Comparison of ENCODE assay signal across 20 cellular contexts in the genomic region with DNA sequence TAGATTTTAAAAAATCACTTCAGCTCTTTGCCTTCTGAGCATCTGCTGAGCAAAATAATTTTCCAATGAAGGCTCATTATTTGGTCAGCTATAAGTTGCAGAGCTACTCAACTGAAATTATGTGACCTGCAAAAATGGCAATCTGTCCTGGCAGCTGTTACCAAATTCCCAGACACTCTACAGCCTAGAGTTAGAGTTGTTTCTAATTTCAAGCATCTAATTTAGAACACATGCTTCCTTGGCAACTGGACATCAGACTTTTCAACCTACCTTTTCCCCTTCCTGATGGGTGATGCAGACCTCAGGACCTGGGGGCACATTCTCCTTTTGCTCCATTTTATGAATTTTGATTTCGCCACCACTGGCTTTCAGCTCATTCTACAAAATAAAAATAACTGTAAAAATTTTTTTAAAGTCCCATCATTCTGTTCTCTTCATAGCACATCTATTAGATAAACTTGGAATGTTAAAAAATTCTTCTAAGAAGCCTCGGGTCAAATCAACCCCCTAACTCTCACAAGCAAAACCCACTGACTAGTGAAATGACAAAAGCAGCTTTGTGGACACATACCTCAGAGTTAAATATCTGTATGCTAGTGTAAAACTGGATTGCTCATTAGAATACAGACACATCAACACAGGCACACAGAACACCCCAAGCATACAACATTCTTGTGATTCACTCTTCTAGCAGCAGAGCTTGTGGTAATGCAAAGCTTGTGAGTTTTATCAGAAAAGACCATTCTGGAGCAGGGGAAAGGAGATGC. TPM values are rescaled to one million over a fixed set of nuclear protein-coding genes. Genes with fewer than 3 reads are reported as not detected.
DNase-seq lines count a peak whose midpoint lies in the region; ATAC-seq and TF ChIP-seq lines count a peak whose summit lies in the region.
"Had no signal": no experiment of that assay in that cellular context is flagged by ENCODE, and none has a peak within 500 bp of the region (broad histone marks: within the 10 kb centered on the region; RNA-seq: fewer than 3 reads in every experiment).

No MANE protein-coding gene starts in this region.

- BruUV-seq in HCT116 (replicated peaks; lab: Mats Ljungman, UMichigan), result no TSS peak

- peaks cover 2% of the 10 kb centered on the region for H3K4me1 Mint-ChIP-seq in activated naive CD4-positive, alpha-beta T cell treated with anti-CD3 and anti-CD28 coated beads, Interleukin-2, amount 10 ng/mL, durations not matched to agents 7 days and 5 days
- H3K4me1 Mint-ChIP-seq: immature natural killer cell, naive B cell had no signal

- POLR2A ChIA-PET in HCT116 (lab: Charles Lee), result no interaction called here

- TF ChIP-seq CTCF in HCT116 (IDR thresholded peaks at IDR 0.05 in 2 of 3, conservative IDR thresholded peaks at IDR 0.05 in 1 of 3; ENCODE audit: borderline replicate concordance in 1 of 3, insufficient read depth in 1 of 3, low read depth in 2 of 3, low read length in 2 of 3), result no peak
- no peak for TF ChIP-seq CTCF in suprapubic skin (IDR thresholded peaks at IDR 0.05)

- H3K36me3 ChIP-seq in HCT116 (ENCODE audit: control insufficient read depth in 1 of 2, insufficient read depth in 2 of 2, low read length in 2 of 2), result peaks cover 6 to 18% of the 10 kb centered on the region in 2 experiments; a peak in 3 of 4 replicates
- peaks cover 57% of the 10 kb centered on the region for H3K36me3 ChIP-seq in suprapubic skin

- peaks cover 13% of the 10 kb centered on the region for H3K36me3 Mint-ChIP-seq in activated naive CD4-positive, alpha-beta T cell treated with anti-CD3 and anti-CD28 coated beads, Interleukin-2, amount 10 ng/mL, durations not matched to agents 7 days and 5 days

- no peaks in the 10 kb centered on the region for H3K9me3 ChIP-seq in HCT116 (ENCODE audit: control insufficient read depth in 1 of 2, insufficient read depth in 1 of 2, low read depth in 1 of 2, low read length in 2 of 2)
- no peaks in the 10 kb centered on the region for H3K9me3 ChIP-seq in suprapubic skin
- H3K9me3 ChIP-seq in right cardiac atrium (ENCODE audit: control insufficient read depth, low read length), result no peaks in the 10 kb centered on the region
- H3K9me3 ChIP-seq: esophagus squamous epithelium, spleen, thoracic aorta had no signal

- H4K20me1 ChIP-seq in HCT116 (ENCODE audit: insufficient read depth), result no peaks in the 10 kb centered on the region

- H3K27ac Mint-ChIP-seq in activated naive CD4-positive, alpha-beta T cell treated with anti-CD3 and anti-CD28 coated beads, Interleukin-2, amount 10 ng/mL, durations not matched to agents 7 days and 5 days, result no peak overlapping the region
- H3K27ac Mint-ChIP-seq: immature natural killer cell, naive B cell had no signal

- H3K4me3 ChIP-seq in HCT116 (replicated peaks in 1 of 2; ENCODE audit: low read depth in 1 of 2, low read length in 2 of 2) (no peak overlapping the region), suprapubic skin (no peak overlapping the region), right cardiac atrium (ENCODE audit: low read length) (no peak overlapping the region)
- H3K4me3 ChIP-seq: esophagus squamous epithelium, spleen, thoracic aorta had no signal

- no peak for TF ChIP-seq RAD21 in HCT116 (IDR thresholded peaks at IDR 0.05; ENCODE audit: low read depth)

- no peaks in the 10 kb centered on the region for H3K27me3 Mint-ChIP-seq in activated naive CD4-positive, alpha-beta T cell treated with anti-CD3 and anti-CD28 coated beads, Interleukin-2, amount 10 ng/mL, durations not matched to agents 7 days and 5 days
- H3K27me3 Mint-ChIP-seq: naive B cell had no signal

- H3K4me1 ChIP-seq in HCT116 (ENCODE audit: control insufficient read depth in 1 of 2, insufficient read depth in 2 of 2, low read length in 2 of 2), result peaks cover 34 to 45% of the 10 kb centered on the region in 2 experiments
- peaks cover 32% of the 10 kb centered on the region for H3K4me1 ChIP-seq in suprapubic skin
- no peaks in the 10 kb centered on the region for H3K4me1 ChIP-seq in right cardiac atrium (ENCODE audit: control insufficient read depth, insufficient read depth, low read length)
- H3K4me1 ChIP-seq: spleen had no signal

- H3K9me2 ChIP-seq in HCT116 (ENCODE audit: insufficient read depth), result no peaks in the 10 kb centered on the region

- RAD21 ChIA-PET in HCT116 (lab: Charles Lee; ENCODE audit: low non-redundant PET in 1 of 2, low total read pairs in 2 of 2, uncharacterized antibody in 2 of 2, unreplicated experiment in 2 of 2), result interaction anchor here in 1 of 2 experiments (1.1 kb wide), 1 partner anchor 46 kb away, joined by 4 read pairs; no protein-coding TSS in a partner anchor

- H3K9ac ChIP-seq in HCT116 (ENCODE audit: low read length), result peak overlapping the region; percentile 23; the same call in 1 of the 2 replicates

- H2AFZ ChIP-seq in HCT116 (ENCODE audit: low read depth, low read length, poor library complexity, severe bottlenecking), result no peak overlapping the region

- H3K9me3 Mint-ChIP-seq in activated naive CD4-positive, alpha-beta T cell treated with anti-CD3 and anti-CD28 coated beads, Interleukin-2, amount 10 ng/mL, durations not matched to agents 7 days and 5 days, result no peaks in the 10 kb centered on the region
- H3K9me3 Mint-ChIP-seq: immature natural killer cell, naive B cell had no signal

- DNase-seq in HCT116 (ENCODE audit: low read depth, low spot score) (no peak), amniotic epithelial cell (ENCODE audit: low read depth) (peak; percentile 89), iris pigment epithelial cell (ENCODE audit: low read depth) (peak; percentile 90), suprapubic skin (ENCODE audit: low spot score in 2 of 2) (no peak), right cardiac atrium (no peak), T-helper 2 cell (no peak), DMS153 treated with DMSO at 0.1 percent for 48 hours (lab: John Stamatoyannopoulos, UW; ENCODE audit: unreplicated experiment) (no peak)
- DNase-seq in activated naive CD4-positive, alpha-beta T cell treated with anti-CD3 and anti-CD28 coated beads, Interleukin-2, amount 10 ng/mL, durations not matched to agents 7 days and 5 days, result no peak
- DNase-seq: activated CD4-positive, alpha-beta T cell treated with anti-CD3 and anti-CD28 coated beads, Interleukin-2, amount 50 U/mL, for 1 hour; activated gamma-delta T cell; cerebellar nuclear complex; COR-L47; esophagus squamous epithelium; immature natural killer cell; Kasumi-1; naive B cell; NCI-H2107; spleen; SW 1271 had no signal

- intact Hi-C loops in HCT116 (cut with micrococcal nuclease) (loop anchor here (5.0 kb wide), 1 partner anchor 112 kb away; no protein-coding TSS in a partner anchor), right cardiac atrium (cut with DNase I) (loop anchor here in 1 of 4 donors (10.0 kb wide), 1 partner anchor 114 kb away; no protein-coding TSS in a partner anchor)

- CTCF ChIA-PET in HCT116 (lab: Charles Lee), result no interaction called here
- CTCF ChIA-PET in activated naive CD4-positive, alpha-beta T cell treated with anti-CD3 and anti-CD28 coated beads, Interleukin-2, amount 10 ng/mL, durations not matched to agents 7 days and 5 days (lab: Charles Lee), result interaction anchor here (1.6 kb wide), 1 partner anchor 234 kb away, joined by 4 read pairs; no protein-coding TSS in a partner anchor

- H3K4me2 ChIP-seq in HCT116 (ENCODE audit: low read length), result peak overlapping the region; percentile 93; the same call in 1 of the 2 replicates

- H3K27me3 ChIP-seq in HCT116 (ENCODE audit: insufficient read depth, low read length) (no peaks in the 10 kb centered on the region), suprapubic skin (no peaks in the 10 kb centered on the region), right cardiac atrium (ENCODE audit: control insufficient read depth, insufficient read depth) (no peaks in the 10 kb centered on the region)
- H3K27me3 ChIP-seq: esophagus squamous epithelium, spleen had no signal

- ATAC-seq in HCT116 (no peak), right cardiac atrium (no peak)

- peak overlapping the region; percentile 91; the same call in 1 of the 2 replicates for H3K27ac ChIP-seq in HCT116 (ENCODE audit: low read depth, low read length)
- H3K27ac ChIP-seq in suprapubic skin, result peak overlapping the region; percentile 53
- H3K27ac ChIP-seq in right cardiac atrium (ENCODE audit: low read length), result no peak overlapping the region
- H3K27ac ChIP-seq: spleen, thoracic aorta had no signal

- H3K4me3 Mint-ChIP-seq in activated naive CD4-positive, alpha-beta T cell treated with anti-CD3 and anti-CD28 coated beads, Interleukin-2, amount 10 ng/mL, durations not matched to agents 7 days and 5 days, result no peak overlapping the region
- H3K4me3 Mint-ChIP-seq: immature natural killer cell, naive B cell had no signal

- H3K79me2 ChIP-seq in HCT116 (ENCODE audit: insufficient read depth, low read length), result peaks cover 6% of the 10 kb centered on the region

- TF ChIP-seq EP300 in suprapubic skin (IDR thresholded peaks at IDR 0.05), result no peak

- no peak for TF ChIP-seq POLR2A in HCT116 (IDR thresholded peaks at IDR 0.05; ENCODE audit: borderline replicate concordance, extremely low read depth, insufficient read depth, insufficient read length)
- TF ChIP-seq POLR2A in suprapubic skin (IDR thresholded peaks at IDR 0.05), result no peak

- WGBS in suprapubic skin, result 63% methylated on average over 2 of the region's 2 CpGs
- WGBS in right cardiac atrium, result 57% methylated on average over 2 of the region's 2 CpGs

TF ChIP-seq in HCT116, 20 proteins besides CTCF, POLR2A, EP300 and RAD21 (continues in another document):
- TF ChIP-seq ZFX (IDR thresholded peaks at IDR 0.05), result no peak
- TF ChIP-seq EGR1 (IDR thresholded peaks at IDR 0.05; ENCODE audit: low read depth), result no peak
- TF ChIP-seq SP1 (IDR thresholded peaks at IDR 0.05; ENCODE audit: low read depth), result no peak
- TF ChIP-seq EZH2 (IDR thresholded peaks at IDR 0.05), result no peak
- TF ChIP-seq, protein P1, sequence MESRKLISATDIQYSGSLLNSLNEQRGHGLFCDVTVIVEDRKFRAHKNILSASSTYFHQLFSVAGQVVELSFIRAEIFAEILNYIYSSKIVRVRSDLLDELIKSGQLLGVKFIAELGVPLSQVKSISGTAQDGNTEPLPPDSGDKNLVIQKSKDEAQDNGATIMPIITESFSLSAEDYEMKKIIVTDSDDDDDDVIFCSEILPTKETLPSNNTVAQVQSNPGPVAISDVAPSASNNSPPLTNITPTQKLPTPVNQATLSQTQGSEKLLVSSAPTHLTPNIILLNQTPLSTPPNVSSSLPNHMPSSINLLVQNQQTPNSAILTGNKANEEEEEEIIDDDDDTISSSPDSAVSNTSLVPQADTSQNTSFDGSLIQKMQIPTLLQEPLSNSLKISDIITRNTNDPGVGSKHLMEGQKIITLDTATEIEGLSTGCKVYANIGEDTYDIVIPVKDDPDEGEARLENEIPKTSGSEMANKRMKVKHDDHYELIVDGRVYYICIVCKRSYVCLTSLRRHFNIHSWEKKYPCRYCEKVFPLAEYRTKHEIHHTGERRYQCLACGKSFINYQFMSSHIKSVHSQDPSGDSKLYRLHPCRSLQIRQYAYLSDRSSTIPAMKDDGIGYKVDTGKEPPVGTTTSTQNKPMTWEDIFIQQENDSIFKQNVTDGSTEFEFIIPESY (IDR thresholded peaks at IDR 0.05; ENCODE audit: extremely low read depth, insufficient replicate concordance, low read length), result no peak
- no peak for TF ChIP-seq ELF1 (IDR thresholded peaks at IDR 0.05; ENCODE audit: borderline replicate concordance, low read depth)

RNA-seq across cellular contexts. Expression of a gene that starts 33.5 kb away (rescaled TPM):
- total RNA-seq in HCT116 (2021; ENCODE audit: unreplicated experiment) (33.4 TPM), suprapubic skin (10 to 100 TPM; 29.4 to 45.1 (median 38.9) TPM), right cardiac atrium (10 to 100 TPM; 14.0 to 18.8 (median 17.7) TPM)
- 30.0 and 31.0 TPM in 2 replicates for polyA plus RNA-seq in HCT116 (2012)
- polyA plus RNA-seq in right cardiac atrium, result 15.6 TPM

Comparison
In these comparisons a context has a peak if more than half of its experiments do, and no peak if none do; other contexts are left out.
1. DNase-seq: peak in amniotic epithelial cell (single experiment) and iris pigment epithelial cell (single experiment); none in HCT116 (single experiment), suprapubic skin (0 of 2), right cardiac atrium (0 of 3), activated naive CD4-positive, alpha-beta T cell treated with anti-CD3 and anti-CD28 coated beads, Interleukin-2, amount 10 ng/mL, durations not matched to agents 7 days and 5 days (single experiment), T-helper 2 cell (0 of 5) and DMS153 treated with DMSO at 0.1 percent for 48 hours (single experiment).